Comparison of ENCODE assay signal across 29 cellular contexts in genomic region chr4:84441758-84442377, GRCh38. TPM values are rescaled to one million over a fixed set of nuclear protein-coding genes. Genes with fewer than 3 reads are reported as not detected.
"Had no signal": no experiment of that assay in that cellular context is flagged by ENCODE, and none has a peak within 500 bp of the region (broad histone marks: within the 10 kb centered on the region; RNA-seq: fewer than 3 reads in every experiment).

No MANE protein-coding gene starts in this region.

- H3K27ac ChIP-seq: colonic mucosa, epithelial cell of prostate, esophagus squamous epithelium, gastrocnemius medialis, heart right ventricle, left lung, lower lobe of right lung had no signal

- H3K4me3 ChIP-seq: colonic mucosa, esophagus squamous epithelium, gastrocnemius medialis, heart right ventricle, left lung, lower lobe of right lung, mucosa of descending colon had no signal

- H3K27me3 ChIP-seq: colonic mucosa, esophagus squamous epithelium had no signal

- H3K4me1 ChIP-seq: colonic mucosa, esophagus squamous epithelium, gastrocnemius medialis, heart right ventricle, left lung, lower lobe of right lung had no signal

- H3K9me3 ChIP-seq: colonic mucosa, esophagus squamous epithelium, gastrocnemius medialis, heart right ventricle, left lung, lower lobe of right lung, mucosa of descending colon had no signal

- H3K36me3 ChIP-seq: colonic mucosa, esophagus squamous epithelium, gastrocnemius medialis, heart right ventricle, left lung, lower lobe of right lung had no signal

- FAIRE-seq: endometrium, keratinocyte had no signal

- DNase-seq: colonic mucosa; cortex of kidney; effector CD8-positive, alpha-beta T cell; effector memory CD8-positive, alpha-beta T cell; endodermal cell; erythroblast; esophagus squamous epithelium; foreskin fibroblast; foreskin melanocyte; gastrocnemius medialis; glutamatergic neuron; head of caudate nucleus; heart right ventricle; hippocampal formation; left cardiac atrium; left lung; left ventricle myocardium superior; lower lobe of right lung; mesenchymal stem cell; mucosa of descending colon; naive B cell had no signal

RNA-seq across cellular contexts. Expression of gene NKX6-1, which starts 57.2 kb away (rescaled TPM):
- total RNA-seq: colonic mucosa, dermis microvascular lymphatic vessel endothelial cell, endodermal cell, gastrocnemius medialis, heart right ventricle, kidney epithelial cell, left cardiac atrium, left lung, left ventricle myocardium superior, lower lobe of right lung, lung microvascular endothelial cell, mesenteric fat pad, mesothelial cell of epicardium, mucosa of descending colon had no signal
- polyA plus RNA-seq: heart right ventricle, keratinocyte had no signal
